8 cellular contexts compared by ENCODE assay signal in genomic region chr1:186304982-186305949, GRCh38. TPM values are rescaled to one million over a fixed set of nuclear protein-coding genes. Genes with fewer than 3 reads are reported as not detected.
DNase-seq lines count a peak whose midpoint lies in the region; ATAC-seq, FAIRE-seq and TF ChIP-seq lines count a peak whose summit lies in the region.

No MANE protein-coding gene starts in this region.

- POLR2A ChIA-PET in GM10248 (lab: Yijun Ruan, JAX): no interaction called here
- POLR2A ChIA-PET in HepG2 (lab: Yijun Ruan, JAX): no interaction called here

- no peak for TF ChIP-seq RAD21 in HepG2 (CRISPR knock-in tag; IDR thresholded peaks at IDR 0.05)

- no peak overlapping the region for H3K4me2 ChIP-seq in HepG2 (ENCODE audit: low read depth, low read length)

- no peak for TF ChIP-seq POLR2A in HepG2 (IDR thresholded peaks at IDR 0.05; ENCODE audit: insufficient read depth in 1 of 2, low read depth in 2 of 2, low read length in 2 of 2)

- no peaks in the 10 kb centered on the region for H3K4me1 ChIP-seq in HepG2 (ENCODE audit: insufficient read depth, low read length)

- no peak overlapping the region for H3K4me3 ChIP-seq in AG09309 (ENCODE audit: control insufficient read depth, low read depth, low read length)
- no peak overlapping the region for H3K4me3 ChIP-seq in HepG2 (replicated peaks in 1 of 3; ENCODE audit: insufficient read depth in 1 of 3, low read depth in 2 of 3, low read length in 3 of 3)

- DNase-seq in AG09309 (ENCODE audit: low read depth) (no peak), GM10248 (ENCODE audit: extremely low spot score) (peak; percentile 41), NCI-H1694 treated with DMSO at 0.1 percent for 48 hours (lab: John Stamatoyannopoulos, UW) (peak; percentile 39), amniotic stem cell (lab: John Stamatoyannopoulos, UW) (peak; percentile 2), HepG2 (ENCODE audit: low spot score) (peak; percentile 28), T-helper 9 cell (no peak)

- no peak overlapping the region for H3K9ac ChIP-seq in HepG2 (ENCODE audit: insufficient read depth, low read depth, low read length)

- in situ Hi-C loops in HepG2 (cut with HindIII; ENCODE audit: extremely low pct_ligation_motif_present, low pct_unique_long_range_greater_than_20kb): no loop called here

- ATAC-seq in HG02610 (IDR thresholded peaks at IDR 0.05; ENCODE audit: unreplicated experiment): peak; percentile 72
- ATAC-seq in HepG2: peak; percentile 72
- ATAC-seq in HG03108 (IDR thresholded peaks at IDR 0.05; ENCODE audit: unreplicated experiment): no peak

- no peaks in the 10 kb centered on the region for H3K9me3 ChIP-seq in HepG2 (ENCODE audit: low read length)

- intact Hi-C loops in HepG2 (cut with micrococcal nuclease; ENCODE audit: unreplicated experiment): no loop called here

- TF ChIP-seq EP300 in HepG2 (IDR thresholded peaks at IDR 0.05; ENCODE audit: low read depth in 2 of 2, low read length in 2 of 2): no peak
- no peak for TF ChIP-seq EP300 in HepG2 (CRISPR knock-in tag; IDR thresholded peaks at IDR 0.05; ENCODE audit: borderline replicate concordance)

- BruUV-seq in HepG2 (replicated peaks; lab: Mats Ljungman, UMichigan): no TSS peak

- WGBS in HepG2 (ENCODE audit: low lambda C conversion rate): 58% methylated on average over 6 of the region's 6 CpGs

- no peak overlapping the region for H3K27ac ChIP-seq in HepG2 (ENCODE audit: extremely low read length, insufficient read depth, low read length)

- no peaks in the 10 kb centered on the region for H4K20me1 ChIP-seq in HepG2 (ENCODE audit: insufficient read depth, low read length)

- 0 out of 5 replicates have a peak, but pooled peaks cover 0 to 3% of the 10 kb centered on the region in 2 experiments for H3K27me3 ChIP-seq in HepG2 (ENCODE audit: control insufficient read depth in 1 of 2, insufficient read depth in 2 of 2, low read length in 2 of 2)

- peak; percentile 72 for FAIRE-seq in HepG2 (lab: Jason Lieb, UNC)

- H3K36me3 ChIP-seq in HepG2 (replicated peaks in 1 of 2; ENCODE audit: control insufficient read depth in 1 of 2, insufficient read depth in 2 of 2, low read length in 2 of 2): no peaks in the 10 kb centered on the region

- H2AFZ ChIP-seq in HepG2 (ENCODE audit: low read length): no peak overlapping the region

- CTCF ChIA-PET in GM10248 (lab: Yijun Ruan, JAX) (interaction anchor here (1.2 to 2.6 kb wide), 5 partner anchors 11 to 50 kb away, joined by 3 to 14 read pairs (median 3); no protein-coding TSS in a partner anchor), HepG2 (lab: Yijun Ruan, JAX; ENCODE audit: low intra/inter-chr PET ratio, low total read pairs) (no interaction called here)

- H3K79me2 ChIP-seq in HepG2 (ENCODE audit: insufficient read depth, low read length): no peaks in the 10 kb centered on the region

- peak; percentile 62 for TF ChIP-seq CTCF in AG09309 (IDR thresholded peaks at IDR 0.05; ENCODE audit: control insufficient read depth, insufficient read depth, low read depth, low read length, missing control alignments)
- TF ChIP-seq CTCF in GM10248 (IDR thresholded peaks at IDR 0.05; ENCODE audit: control extremely low read depth, extremely low read depth, low read depth, missing control alignments): peak; percentile 67
- peak; percentile 44 for TF ChIP-seq CTCF in HepG2 (CRISPR knock-in tag; IDR thresholded peaks at IDR 0.05)

TF ChIP-seq in HepG2, 621 proteins besides CTCF, POLR2A, EP300 and RAD21:
- TF ChIP-seq FOXA3 (CRISPR knock-in tag; IDR thresholded peaks at IDR 0.05) (0 out of 2 replicates have a peak, but pooled peaks have one; percentile 15), MIXL1 (CRISPR knock-in tag; IDR thresholded peaks at IDR 0.05) (0 out of 2 replicates have a peak, but pooled peaks have one; percentile 24), JDP2 (CRISPR knock-in tag; IDR thresholded peaks at IDR 0.05; ENCODE audit: borderline replicate concordance) (no peak), STAG1 (CRISPR knock-in tag; IDR thresholded peaks at IDR 0.05) (peak; percentile 19; the same call in 1 of the 2 replicates), GTF2F1 (IDR thresholded peaks at IDR 0.05; ENCODE audit: low read length) (no peak)

RNA-seq across cellular contexts. Expression of gene PRG4, which starts 9.2 kb away (rescaled TPM):
- total RNA-seq in HepG2 (2016; rRNA removed; fragmentation: Illumina TruSeq; extraction: Trizol): 0.04 TPM in 1 of 2 replicates, not detected in the other
- not detected in 2 replicates for total RNA-seq in HepG2 (2016; cell fraction: cytosol; rRNA removed; fragmentation: Illumina TruSeq; extraction: Trizol; ENCODE audit: low read depth)
- total RNA-seq in HepG2 (2016; cell fraction: insoluble cytoplasmic fraction; rRNA removed; fragmentation: Illumina TruSeq; extraction: Trizol): 0.03 TPM in 1 of 2 replicates, not detected in the other
- not detected in 2 replicates for total RNA-seq in HepG2 (2016; cell fraction: membrane; rRNA removed; fragmentation: Illumina TruSeq; extraction: Trizol)
- not detected in 2 replicates for total RNA-seq in HepG2 (2016; cell fraction: nucleus; rRNA removed; fragmentation: Illumina TruSeq; extraction: Trizol)
- polyA plus RNA-seq in HepG2 (2011; rRNA removed): 0.03 and 0.08 TPM in 2 replicates
- not detected in 2 replicates for polyA plus RNA-seq in HepG2 (2011; cell fraction: cytosol; rRNA removed)
- polyA plus RNA-seq in HepG2 (2011; cell fraction: nucleus; rRNA removed): not detected in 2 replicates
- polyA plus RNA-seq in HepG2 (2012): 0.03 and 0.05 TPM in 2 replicates
- not detected in 2 replicates for polyA plus RNA-seq in HepG2 (2016; cell fraction: cytosol; fragmentation: Illumina TruSeq; extraction: Trizol; ENCODE audit: low read depth)
- not detected in 2 replicates for polyA plus RNA-seq in HepG2 (2016; cell fraction: insoluble cytoplasmic fraction; fragmentation: Illumina TruSeq; extraction: Trizol; ENCODE audit: low read depth)
- polyA plus RNA-seq in HepG2 (2016; cell fraction: membrane; fragmentation: Illumina TruSeq; extraction: Trizol; ENCODE audit: low read depth): not detected in 2 replicates
- not detected in 2 replicates for polyA plus RNA-seq in HepG2 (2016; cell fraction: nucleus; fragmentation: Illumina TruSeq; extraction: Trizol; ENCODE audit: insufficient read depth, low read depth)
- 0.89 TPM in 1 of 2 replicates, not detected in the other for polyA minus RNA-seq in HepG2 (2011; rRNA and poly(A)+ RNA removed; ENCODE audit: low replicate concordance)
- not detected in 2 replicates for polyA minus RNA-seq in HepG2 (2011; cell fraction: cytosol; rRNA and poly(A)+ RNA removed)
- polyA minus RNA-seq in HepG2 (2011; cell fraction: nucleus; rRNA and poly(A)+ RNA removed): not detected in 2 replicates

Comparison
In these comparisons a context has a peak if more than half of its experiments do, and no peak if none do; other contexts are left out.
1. DNase-seq: peak in GM10248 (single experiment), NCI-H1694 treated with DMSO at 0.1 percent for 48 hours (single experiment), amniotic stem cell (single experiment) and HepG2 (single experiment); none in AG09309 (single experiment) and T-helper 9 cell (single experiment).
2. Peak in every context shown above with its lines, with median percentiles within 50 percentile points of each other: CTCF ChIP-seq.